ENCODE assay signal across 25 cellular contexts in genomic region chr7:85528581-85528980, GRCh38.
DNase-seq lines count a peak whose midpoint lies in the region; ATAC-seq and TF ChIP-seq lines count a peak whose summit lies in the region.
"Had no signal": no experiment of that assay in that cellular context is flagged by ENCODE, and none has a peak within 500 bp of the region (broad histone marks: within the 10 kb centered on the region; RNA-seq: fewer than 3 reads in every experiment).

No MANE protein-coding gene starts in this region.

- POLR2A ChIA-PET in IMR-90 (lab: Charles Lee; ENCODE audit: unreplicated experiment): no interaction called here

- TF ChIP-seq POLR2A in IMR-90 (IDR thresholded peaks at IDR 0.05; ENCODE audit: low read depth, low read length): no peak
- no peak for TF ChIP-seq POLR2A in breast epithelium (IDR thresholded peaks at IDR 0.05)

- no peak overlapping the region for H3K27ac ChIP-seq in IMR-90 (ENCODE audit: insufficient read depth, low read length)
- H3K27ac ChIP-seq in breast epithelium: no peak overlapping the region
- H3K27ac ChIP-seq: SJSA1 had no signal

- H3K18ac ChIP-seq in IMR-90 (ENCODE audit: low read depth, low read length): no peak overlapping the region

- no peaks in the 10 kb centered on the region for H4K20me1 ChIP-seq in IMR-90 (ENCODE audit: insufficient read depth, low read length)

- in situ Hi-C loops in IMR-90 (cut with MboI; ENCODE audit: low sequenced_read_pairs): no loop called here

- H3K9ac ChIP-seq in IMR-90 (ENCODE audit: low read depth, low read length): no peak overlapping the region

- no peak for TF ChIP-seq CTCF in IMR-90 (conservative IDR thresholded peaks at IDR 0.05; ENCODE audit: low read depth, low read length)
- no peak for TF ChIP-seq CTCF in choroid plexus epithelial cell (conservative IDR thresholded peaks at IDR 0.05; ENCODE audit: low read depth, low read length)
- TF ChIP-seq CTCF in fibroblast of the aortic adventitia (IDR thresholded peaks at IDR 0.05; ENCODE audit: insufficient read depth, low read length): no peak
- TF ChIP-seq CTCF in breast epithelium (IDR thresholded peaks at IDR 0.05): no peak

- no peak overlapping the region for H3K4me2 ChIP-seq in IMR-90 (ENCODE audit: low read depth, low read length)

- no peak overlapping the region for H3K56ac ChIP-seq in IMR-90 (ENCODE audit: extremely low read depth, insufficient read depth, low read length)

- TF ChIP-seq RAD21 in IMR-90 (IDR thresholded peaks at IDR 0.05; ENCODE audit: low read length): no peak

- no peak overlapping the region for H4K8ac ChIP-seq in IMR-90 (ENCODE audit: low read depth in 2 of 2, low read length in 2 of 2)

- intact Hi-C loops in IMR-90 (cut with micrococcal nuclease) (no loop called here), breast epithelium (cut with DNase I; ENCODE audit: low total_unique reads) (no loop called here)

- DNase-seq in IMR-90 (peak; percentile 9), choroid plexus epithelial cell (ENCODE audit: low read depth) (peak; percentile 34), fibroblast of the aortic adventitia (ENCODE audit: low read depth) (peak; percentile 33), NOMO-1 treated with DMSO at 0.1 percent for 48 hours (lab: John Stamatoyannopoulos, UW; ENCODE audit: unreplicated experiment) (no peak), breast epithelium (ENCODE audit: low spot score in 2 of 2) (no peak), UCSD-AML1 (lab: John Stamatoyannopoulos, UW; ENCODE audit: unreplicated experiment) (no peak)
- DNase-seq: BE2C; Calu3; CD8-positive, alpha-beta memory T cell; DMS79 treated with DMSO at 0.1 percent for 48 hours; GF-D8; H7; Kasumi-1; NCI-H1105; NCI-H1436 treated with DMSO at 0.1 percent for 48 hours; NCI-H187 treated with DMSO at 0.1 percent for 48 hours; NCI-H2171 treated with DMSO at 0.1 percent for 48 hours; NCI-H345; NCI-H774; NK-92 treated with Interleukin-12 subunit alpha and Interleukin-12 subunit beta, amount 100 ng/mL, for 24 hours; Right ventricle myocardium superior; RPMI8226 had no signal

- no peak overlapping the region for H3K4ac ChIP-seq in IMR-90 (ENCODE audit: low read depth, low read length)

- ATAC-seq in IMR-90 (ENCODE audit: low read depth) (no peak; the same call in 1 of the 2 replicates), HG03521 (IDR thresholded peaks at IDR 0.05; ENCODE audit: unreplicated experiment) (no peak)
- ATAC-seq: K562 had no signal

- peaks cover 3% of the 10 kb centered on the region for H3K4me1 ChIP-seq in IMR-90 (ENCODE audit: control insufficient read depth, insufficient read depth, low read length)
- H3K4me1 ChIP-seq in breast epithelium: no peaks in the 10 kb centered on the region
- H3K4me1 ChIP-seq: BE2C had no signal

- 0 out of 2 replicates have a peak overlapping the region, but pooled peaks have one; percentile 12 for H3K14ac ChIP-seq in IMR-90 (replicated peaks; ENCODE audit: low read depth, low read length)

- dilution Hi-C loops in IMR-90 (cut with HindIII; ENCODE audit: low sequenced_read_pairs, unreplicated experiment): no loop called here

- H2BK15ac ChIP-seq in IMR-90 (ENCODE audit: low read depth, low read length): peak overlapping the region; percentile 15; the same call in 1 of the 3 replicates

- H2BK120ac ChIP-seq in IMR-90 (ENCODE audit: low read depth, low read length): no peak overlapping the region

- CTCF ChIA-PET in IMR-90 (lab: Yijun Ruan, JAX): no interaction called here

- H2AK5ac ChIP-seq in IMR-90 (ENCODE audit: low read depth, low read length): no peak overlapping the region

- H3K9me3 ChIP-seq in IMR-90 (ENCODE audit: control insufficient read depth, insufficient read depth, low read length) (no peaks in the 10 kb centered on the region), breast epithelium (no peaks in the 10 kb centered on the region)
- H3K9me3 ChIP-seq: BE2C, SJSA1 had no signal

- H2BK20ac ChIP-seq in IMR-90 (ENCODE audit: low read depth, low read length): no peak overlapping the region

- H2BK5ac ChIP-seq in IMR-90 (ENCODE audit: low read depth, low read length, poor library complexity, severe bottlenecking): no peak overlapping the region

- H3K79me1 ChIP-seq in IMR-90 (ENCODE audit: low read depth in 1 of 2, low read length in 2 of 2): no peaks in the 10 kb centered on the region

- H4K91ac ChIP-seq in IMR-90 (ENCODE audit: insufficient read depth, low read depth, low read length): no peak overlapping the region

- no TSS peak for BruUV-seq in IMR-90 (replicated peaks; lab: Mats Ljungman, UMichigan)

- H2AFZ ChIP-seq in IMR-90 (replicated peaks; ENCODE audit: low read length, poor library complexity): no peak overlapping the region

- H4K5ac ChIP-seq in IMR-90 (ENCODE audit: low read depth, low read length): no peak overlapping the region

- H3K23ac ChIP-seq in IMR-90 (ENCODE audit: low read depth, low read length): no peak overlapping the region

- no peaks in the 10 kb centered on the region for H3K36me3 ChIP-seq in IMR-90 (ENCODE audit: control insufficient read depth, insufficient read depth, low read length)
- H3K36me3 ChIP-seq in breast epithelium: no peaks in the 10 kb centered on the region
- H3K36me3 ChIP-seq: BE2C, SJSA1 had no signal

- H3K9me1 ChIP-seq in IMR-90 (ENCODE audit: insufficient read depth, low read length): peaks cover 3% of the 10 kb centered on the region; the same call in 1 of the 2 replicates

- no peak overlapping the region for H2AK9ac ChIP-seq in IMR-90 (replicated peaks; ENCODE audit: low read depth, low read length, poor library complexity)

- H3K4me3 ChIP-seq in IMR-90 (ENCODE audit: insufficient read depth, low read depth, low read length) (no peak overlapping the region), choroid plexus epithelial cell (ENCODE audit: low read depth, low read length) (no peak overlapping the region), fibroblast of the aortic adventitia (ENCODE audit: low read depth, low read length) (no peak overlapping the region), breast epithelium (no peak overlapping the region)
- H3K4me3 ChIP-seq: K562, SJSA1 had no signal

- no CpG with 5 or more reads among the region's 2 CpGs for WGBS in IMR-90 (ENCODE audit: extremely low coverage in 2 of 2, insufficient read length in 1 of 2), 2 experiments

- H3K27me3 ChIP-seq in IMR-90 (ENCODE audit: control insufficient read depth, insufficient read depth, low read length) (no peaks in the 10 kb centered on the region), breast epithelium (no peaks in the 10 kb centered on the region)
- H3K27me3 ChIP-seq: BE2C, SJSA1 had no signal

TF ChIP-seq in IMR-90, 13 proteins besides CTCF, POLR2A, EP300 and RAD21:
- TF ChIP-seq SMC3 (IDR thresholded peaks at IDR 0.05; ENCODE audit: low read depth, low read length): no peak
- peak; percentile 30; the same call in 1 of the 2 replicates for TF ChIP-seq CEBPB (IDR thresholded peaks at IDR 0.05; ENCODE audit: low read depth, low read length)

Comparison
In these comparisons a context has a peak if more than half of its experiments do, and no peak if none do; other contexts are left out.
1. DNase-seq: peak in IMR-90 (single experiment), choroid plexus epithelial cell (single experiment) and fibroblast of the aortic adventitia (single experiment); none in NOMO-1 treated with DMSO at 0.1 percent for 48 hours (single experiment), breast epithelium (0 of 2) and UCSD-AML1 (single experiment).